Comparison of ENCODE assay signal across 22 cellular contexts in genomic region chr2:19187323-19188020, GRCh38.
DNase-seq lines count a peak whose midpoint lies in the region; ATAC-seq, FAIRE-seq and TF ChIP-seq lines count a peak whose summit lies in the region.
"Had no signal": no experiment of that assay in that cellular context is flagged by ENCODE, and none has a peak within 500 bp of the region (broad histone marks: within the 10 kb centered on the region; RNA-seq: fewer than 3 reads in every experiment).

No MANE protein-coding gene starts in this region.

- 97 to 98% methylated on average over 5 of the region's 5 CpGs for WGBS in aorta, 2 donors

- DNase-seq in H54 (ENCODE audit: insufficient read length, low spot score) (peak; percentile 37), SK-MEL-5 (ENCODE audit: low read depth, low spot score) (peak; percentile 44), fibroblast of mammary gland (ENCODE audit: low read depth) (peak; percentile 61), skeletal muscle cell (ENCODE audit: low read depth) (peak; percentile 30), aorta (no peak), germinal center (ENCODE audit: low spot score) (no peak), NCI-H2029 (lab: John Stamatoyannopoulos, UW) (no peak), glomerular visceral epithelial cell (ENCODE audit: extremely low spot score) (no peak)
- DNase-seq: activated naive CD8-positive, alpha-beta T cell treated with anti-CD3 and anti-CD28 coated beads, Interleukin-2, amount 10 ng/mL, durations not matched to agents 7 days and 5 days; activated T-cell treated with anti-CD3 and anti-CD28 coated beads, Interleukin-2, amount 50 U/mL, for 48 hours; caudate nucleus; dorsolateral prefrontal cortex; esophagus squamous epithelium; hypothalamus; midbrain; MM.1S; NCI-H187 treated with DMSO at 0.1 percent for 48 hours; RPMI8226; T-helper 17 cell; thyroid gland had no signal

- H3K4me1 ChIP-seq in aorta (ENCODE audit: control insufficient read depth in 1 of 2, insufficient read depth in 2 of 2, low read length in 2 of 2): no peaks in the 10 kb centered on the region
- H3K4me1 ChIP-seq: esophagus squamous epithelium, neural progenitor cell, thyroid gland had no signal

- FAIRE-seq in H54 (lab: Jason Lieb, UNC): peak; percentile 97

- H3K4me3 ChIP-seq in fibroblast of mammary gland (ENCODE audit: control insufficient read depth, low read depth, low read length): no peak overlapping the region
- H3K4me3 ChIP-seq in skeletal muscle cell (ENCODE audit: low read depth, low read length): no peak overlapping the region
- no peak overlapping the region for H3K4me3 ChIP-seq in aorta (ENCODE audit: low read length in 2 of 2)
- H3K4me3 ChIP-seq: dorsolateral prefrontal cortex, esophagus squamous epithelium, neural progenitor cell, thyroid gland had no signal

- H3K36me3 ChIP-seq in aorta (ENCODE audit: control insufficient read depth in 1 of 2, insufficient read depth in 2 of 2, low read length in 1 of 2): no peaks in the 10 kb centered on the region
- H3K36me3 ChIP-seq: esophagus squamous epithelium, neural progenitor cell, thyroid gland had no signal

- no peak for TF ChIP-seq CTCF in fibroblast of mammary gland (conservative IDR thresholded peaks at IDR 0.05; ENCODE audit: control insufficient read depth, insufficient read depth, low read depth, low read length)

- in situ Hi-C loops in SK-MEL-5 (cut with HindIII; ENCODE audit: low pct_unique_long_range_greater_than_20kb, low sequenced_read_pairs): no loop called here

- no peak for ATAC-seq in aorta (ENCODE audit: low FRiP score)
- ATAC-seq: stimulated activated effector memory CD8-positive, alpha-beta T cell treated with anti-CD3 and anti-CD28 coated beads, Interleukin-12 subunit alpha, Interleukin-12 subunit beta, amount 100 ng/mL, for 72 hours; T-helper 17 cell had no signal

- no peaks in the 10 kb centered on the region for H3K27me3 ChIP-seq in aorta (ENCODE audit: control insufficient read depth in 1 of 2, insufficient read depth in 2 of 2, low read length in 1 of 2)
- H3K27me3 ChIP-seq: dorsolateral prefrontal cortex, esophagus squamous epithelium, neural progenitor cell, thyroid gland had no signal

- no peak for TF ChIP-seq POLR2A in H54 (IDR thresholded peaks at IDR 0.05; ENCODE audit: low read depth, low read length)

- H3K9me3 ChIP-seq in aorta (ENCODE audit: control insufficient read depth, low read length): no peaks in the 10 kb centered on the region
- H3K9me3 ChIP-seq: esophagus squamous epithelium, thyroid gland had no signal

- intact Hi-C loops in aorta (cut with DNase I): no loop called here

- no peak overlapping the region for H3K27ac ChIP-seq in aorta (ENCODE audit: low read depth in 1 of 2, low read length in 2 of 2)
- H3K27ac ChIP-seq: dorsolateral prefrontal cortex, esophagus squamous epithelium, neural progenitor cell, thyroid gland had no signal

Comparison
In these comparisons a context has a peak if more than half of its experiments do, and no peak if none do; other contexts are left out.
1. DNase-seq: peak in H54 (single experiment), SK-MEL-5 (single experiment), fibroblast of mammary gland (single experiment) and skeletal muscle cell (single experiment); none in aorta (0 of 2), germinal center (single experiment), NCI-H2029 (single experiment) and glomerular visceral epithelial cell (single experiment).